ENCODE assay signal across 23 cellular contexts in the genomic region with DNA sequence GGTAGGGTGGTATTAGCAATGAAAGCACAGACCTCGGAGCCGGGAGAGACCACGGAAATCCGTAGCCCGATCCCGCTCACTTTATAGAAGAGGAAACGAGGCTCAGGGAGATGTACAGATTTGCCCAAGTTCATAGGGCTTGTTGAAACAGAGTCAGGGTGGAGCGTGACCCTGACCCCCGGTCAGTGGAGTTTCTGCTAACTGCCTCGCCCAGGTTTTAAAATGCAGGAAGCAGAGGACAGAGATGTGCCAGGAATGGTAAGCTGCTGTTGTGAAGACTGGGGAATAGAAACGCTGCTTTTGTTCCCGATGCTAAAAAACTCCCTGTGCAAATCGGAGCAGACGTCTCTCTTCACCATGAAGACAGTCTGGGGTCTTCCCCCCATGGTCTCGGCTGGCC.
"Had no signal": no experiment of that assay in that cellular context is flagged by ENCODE, and none has a peak within 500 bp of the region (broad histone marks: within the 10 kb centered on the region; RNA-seq: fewer than 3 reads in every experiment).

No MANE protein-coding gene starts in this region.

- H3K27ac ChIP-seq: hepatocyte had no signal

- H3K4me2 ChIP-seq: hepatocyte had no signal

- DNase-seq: activated CD4-positive, alpha-beta T cell treated with anti-CD3 and anti-CD28 coated beads, Interleukin-2, amount 10 ng/mL, durations not matched to agents 7 days and 5 days; activated CD4-positive, CD25-positive, alpha-beta regulatory T cell treated with anti-CD3 and anti-CD28 coated beads, Interleukin-2, amount 50 U/mL, for 72 hours; activated CD8-positive, alpha-beta memory T cell treated with anti-CD3 and anti-CD28 coated beads, Interleukin-2, amount 10 ng/mL, durations not matched to agents 7 days and 5 days; activated CD8-positive, alpha-beta T cell treated with anti-CD3 and anti-CD28 coated beads for 36 hours; activated effector memory CD4-positive, alpha-beta T cell treated with anti-CD3 and anti-CD28 coated beads, Interleukin-2, amount 50 U/mL, for 16 hours; activated naive CD4-positive, alpha-beta T cell treated with anti-CD3 and anti-CD28 coated beads, Interleukin-2, amount 10 ng/mL, durations not matched to agents 7 days and 5 days; activated T-cell treated with anti-CD3 and anti-CD28 coated beads for 4 hours; amygdala; dermis blood vessel endothelial cell; effector memory CD4-positive, alpha-beta T cell; glutamatergic neuron; kidney glomerular epithelial cell; left ventricle myocardium inferior; naive thymus-derived CD8-positive, alpha-beta T cell; nucleus accumbens; stimulated activated CD4-positive, alpha-beta T cell treated with anti-CD3 and anti-CD28 coated beads, Interleukin-4, amount 100 ng/mL, for 24 hours; stimulated activated naive CD8-positive, alpha-beta T cell treated with anti-CD3 and anti-CD28 coated beads, Interleukin-15, Interleukin-2, amounts not matched to agents 100 U/mL and 50 U/mL, for 24 hours; T-cell; WERI-Rb-1 had no signal

- FAIRE-seq: endothelial cell of umbilical vein, frontal cortex had no signal

- H3K79me2 ChIP-seq: hepatocyte had no signal

- H2AFZ ChIP-seq: hepatocyte had no signal

- H3K36me3 ChIP-seq: left ventricle myocardium inferior, WERI-Rb-1 had no signal

- H3K9me3 ChIP-seq: left ventricle myocardium inferior had no signal

- ATAC-seq: activated CD8-positive, alpha-beta memory T cell treated with anti-CD3 and anti-CD28 coated beads, Interleukin-2, amount 10 ng/mL, durations not matched to agents 7 days and 5 days; activated CD8-positive, alpha-beta T cell treated with anti-CD3 and anti-CD28 coated beads for 36 hours; esophagus mucosa; naive thymus-derived CD8-positive, alpha-beta T cell; stimulated activated naive CD8-positive, alpha-beta T cell treated with anti-CD3 and anti-CD28 coated beads, Interleukin-15, Interleukin-2, amounts not matched to agents 100 U/mL and 50 U/mL, for 24 hours; T-cell had no signal

- H3K4me3 ChIP-seq: hepatocyte, left ventricle myocardium inferior had no signal

- H3K27me3 ChIP-seq: hepatocyte had no signal
